1 cellular context compared by ENCODE assay signal in the genomic region with DNA sequence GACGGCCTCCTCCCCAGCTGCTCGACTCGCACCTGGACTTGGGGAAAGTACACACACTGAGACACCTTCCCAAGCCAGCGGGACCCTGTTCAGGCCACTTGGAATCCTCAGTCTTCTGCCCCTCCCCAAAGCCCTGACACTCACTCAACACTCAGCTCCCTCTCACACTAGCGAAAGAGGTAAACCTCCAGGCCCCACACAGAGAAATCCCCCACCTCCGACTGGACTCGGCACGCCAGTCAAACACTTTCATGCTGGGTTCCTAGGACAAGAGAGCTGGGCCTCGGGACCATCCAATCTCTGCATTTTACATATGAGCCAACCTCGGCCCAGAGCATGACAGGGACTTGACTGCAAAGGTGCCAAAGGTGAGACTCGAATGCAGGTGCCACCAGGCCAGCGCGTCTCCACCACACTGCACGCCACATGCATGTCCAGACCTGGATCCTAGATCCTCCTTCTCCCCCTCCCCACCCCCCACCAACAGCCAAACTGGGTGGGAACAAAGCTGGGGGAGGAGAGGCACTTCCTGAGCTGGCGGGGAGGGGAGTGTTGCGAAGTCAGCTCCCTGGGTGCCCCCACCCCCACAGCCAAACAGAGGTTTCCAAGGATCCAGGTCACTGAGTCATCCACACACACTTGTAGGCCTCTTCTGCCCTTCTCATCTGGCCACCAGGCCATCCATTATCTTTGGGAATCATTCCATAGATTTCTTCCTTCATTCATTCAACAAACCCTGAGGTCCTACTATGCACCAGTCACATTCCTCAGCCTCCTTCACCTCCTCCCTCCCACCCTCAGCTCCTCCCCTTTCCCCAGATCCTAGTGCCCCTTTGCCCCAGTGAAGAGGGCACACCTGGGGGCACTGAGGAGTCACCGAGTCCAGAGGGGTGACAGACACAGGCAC.
TF ChIP-seq lines count a peak whose summit lies in the region.

No MANE protein-coding gene starts in this region.

TF ChIP-seq in GM12878, 131 proteins besides CTCF, POLR2A, EP300 and RAD21 (continued from another document and continues in another):
- peak; percentile 19; the same call in 1 of the 2 replicates for TF ChIP-seq ZBED1 (IDR thresholded peaks at IDR 0.05; ENCODE audit: borderline replicate concordance)
- TF ChIP-seq ZNF207 (IDR thresholded peaks at IDR 0.05; ENCODE audit: borderline replicate concordance): no peak
- no peak for TF ChIP-seq ATF7 (IDR thresholded peaks at IDR 0.05; ENCODE audit: low read depth)
- no peak for TF ChIP-seq TCF7 (IDR thresholded peaks at IDR 0.05; ENCODE audit: borderline replicate concordance)
- TF ChIP-seq, protein P1, sequence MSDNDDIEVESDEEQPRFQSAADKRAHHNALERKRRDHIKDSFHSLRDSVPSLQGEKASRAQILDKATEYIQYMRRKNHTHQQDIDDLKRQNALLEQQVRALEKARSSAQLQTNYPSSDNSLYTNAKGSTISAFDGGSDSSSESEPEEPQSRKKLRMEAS (IDR thresholded peaks at IDR 0.05; ENCODE audit: low read depth, low read length): no peak
- TF ChIP-seq, protein P2, sequence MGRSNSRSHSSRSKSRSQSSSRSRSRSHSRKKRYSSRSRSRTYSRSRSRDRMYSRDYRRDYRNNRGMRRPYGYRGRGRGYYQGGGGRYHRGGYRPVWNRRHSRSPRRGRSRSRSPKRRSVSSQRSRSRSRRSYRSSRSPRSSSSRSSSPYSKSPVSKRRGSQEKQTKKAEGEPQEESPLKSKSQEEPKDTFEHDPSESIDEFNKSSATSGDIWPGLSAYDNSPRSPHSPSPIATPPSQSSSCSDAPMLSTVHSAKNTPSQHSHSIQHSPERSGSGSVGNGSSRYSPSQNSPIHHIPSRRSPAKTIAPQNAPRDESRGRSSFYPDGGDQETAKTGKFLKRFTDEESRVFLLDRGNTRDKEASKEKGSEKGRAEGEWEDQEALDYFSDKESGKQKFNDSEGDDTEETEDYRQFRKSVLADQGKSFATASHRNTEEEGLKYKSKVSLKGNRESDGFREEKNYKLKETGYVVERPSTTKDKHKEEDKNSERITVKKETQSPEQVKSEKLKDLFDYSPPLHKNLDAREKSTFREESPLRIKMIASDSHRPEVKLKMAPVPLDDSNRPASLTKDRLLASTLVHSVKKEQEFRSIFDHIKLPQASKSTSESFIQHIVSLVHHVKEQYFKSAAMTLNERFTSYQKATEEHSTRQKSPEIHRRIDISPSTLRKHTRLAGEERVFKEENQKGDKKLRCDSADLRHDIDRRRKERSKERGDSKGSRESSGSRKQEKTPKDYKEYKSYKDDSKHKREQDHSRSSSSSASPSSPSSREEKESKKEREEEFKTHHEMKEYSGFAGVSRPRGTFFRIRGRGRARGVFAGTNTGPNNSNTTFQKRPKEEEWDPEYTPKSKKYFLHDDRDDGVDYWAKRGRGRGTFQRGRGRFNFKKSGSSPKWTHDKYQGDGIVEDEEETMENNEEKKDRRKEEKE (IDR thresholded peaks at IDR 0.05): no peak
- peak in 1 of 2 experiments; percentile 69; a peak in 2 of 3 replicates for TF ChIP-seq EGR1 (IDR thresholded peaks at IDR 0.05; ENCODE audit: borderline replicate concordance in 1 of 2, low read depth in 2 of 2, low read length in 2 of 2)
- TF ChIP-seq, protein P3, sequence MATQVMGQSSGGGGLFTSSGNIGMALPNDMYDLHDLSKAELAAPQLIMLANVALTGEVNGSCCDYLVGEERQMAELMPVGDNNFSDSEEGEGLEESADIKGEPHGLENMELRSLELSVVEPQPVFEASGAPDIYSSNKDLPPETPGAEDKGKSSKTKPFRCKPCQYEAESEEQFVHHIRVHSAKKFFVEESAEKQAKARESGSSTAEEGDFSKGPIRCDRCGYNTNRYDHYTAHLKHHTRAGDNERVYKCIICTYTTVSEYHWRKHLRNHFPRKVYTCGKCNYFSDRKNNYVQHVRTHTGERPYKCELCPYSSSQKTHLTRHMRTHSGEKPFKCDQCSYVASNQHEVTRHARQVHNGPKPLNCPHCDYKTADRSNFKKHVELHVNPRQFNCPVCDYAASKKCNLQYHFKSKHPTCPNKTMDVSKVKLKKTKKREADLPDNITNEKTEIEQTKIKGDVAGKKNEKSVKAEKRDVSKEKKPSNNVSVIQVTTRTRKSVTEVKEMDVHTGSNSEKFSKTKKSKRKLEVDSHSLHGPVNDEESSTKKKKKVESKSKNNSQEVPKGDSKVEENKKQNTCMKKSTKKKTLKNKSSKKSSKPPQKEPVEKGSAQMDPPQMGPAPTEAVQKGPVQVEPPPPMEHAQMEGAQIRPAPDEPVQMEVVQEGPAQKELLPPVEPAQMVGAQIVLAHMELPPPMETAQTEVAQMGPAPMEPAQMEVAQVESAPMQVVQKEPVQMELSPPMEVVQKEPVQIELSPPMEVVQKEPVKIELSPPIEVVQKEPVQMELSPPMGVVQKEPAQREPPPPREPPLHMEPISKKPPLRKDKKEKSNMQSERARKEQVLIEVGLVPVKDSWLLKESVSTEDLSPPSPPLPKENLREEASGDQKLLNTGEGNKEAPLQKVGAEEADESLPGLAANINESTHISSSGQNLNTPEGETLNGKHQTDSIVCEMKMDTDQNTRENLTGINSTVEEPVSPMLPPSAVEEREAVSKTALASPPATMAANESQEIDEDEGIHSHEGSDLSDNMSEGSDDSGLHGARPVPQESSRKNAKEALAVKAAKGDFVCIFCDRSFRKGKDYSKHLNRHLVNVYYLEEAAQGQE (IDR thresholded peaks at IDR 0.05; ENCODE audit: low read depth, low read length): no peak
- TF ChIP-seq IRF4 (IDR thresholded peaks at IDR 0.05; ENCODE audit: low read depth, low read length): no peak
- TF ChIP-seq EZH2 (IDR thresholded peaks at IDR 0.05; ENCODE audit: borderline replicate concordance, control insufficient read depth, low read depth, low read length): no peak
- TF ChIP-seq CHD2 (IDR thresholded peaks at IDR 0.05; ENCODE audit: borderline replicate concordance, low read depth, low read length): no peak
- TF ChIP-seq, protein P4, sequence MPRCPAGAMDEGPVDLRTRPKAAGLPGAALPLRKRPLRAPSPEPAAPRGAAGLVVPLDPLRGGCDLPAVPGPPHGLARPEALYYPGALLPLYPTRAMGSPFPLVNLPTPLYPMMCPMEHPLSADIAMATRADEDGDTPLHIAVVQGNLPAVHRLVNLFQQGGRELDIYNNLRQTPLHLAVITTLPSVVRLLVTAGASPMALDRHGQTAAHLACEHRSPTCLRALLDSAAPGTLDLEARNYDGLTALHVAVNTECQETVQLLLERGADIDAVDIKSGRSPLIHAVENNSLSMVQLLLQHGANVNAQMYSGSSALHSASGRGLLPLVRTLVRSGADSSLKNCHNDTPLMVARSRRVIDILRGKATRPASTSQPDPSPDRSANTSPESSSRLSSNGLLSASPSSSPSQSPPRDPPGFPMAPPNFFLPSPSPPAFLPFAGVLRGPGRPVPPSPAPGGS (IDR thresholded peaks at IDR 0.05; ENCODE audit: borderline replicate concordance, insufficient read depth, low read depth, low read length, poor library complexity, severe bottlenecking): no peak
- TF ChIP-seq, protein P5, sequence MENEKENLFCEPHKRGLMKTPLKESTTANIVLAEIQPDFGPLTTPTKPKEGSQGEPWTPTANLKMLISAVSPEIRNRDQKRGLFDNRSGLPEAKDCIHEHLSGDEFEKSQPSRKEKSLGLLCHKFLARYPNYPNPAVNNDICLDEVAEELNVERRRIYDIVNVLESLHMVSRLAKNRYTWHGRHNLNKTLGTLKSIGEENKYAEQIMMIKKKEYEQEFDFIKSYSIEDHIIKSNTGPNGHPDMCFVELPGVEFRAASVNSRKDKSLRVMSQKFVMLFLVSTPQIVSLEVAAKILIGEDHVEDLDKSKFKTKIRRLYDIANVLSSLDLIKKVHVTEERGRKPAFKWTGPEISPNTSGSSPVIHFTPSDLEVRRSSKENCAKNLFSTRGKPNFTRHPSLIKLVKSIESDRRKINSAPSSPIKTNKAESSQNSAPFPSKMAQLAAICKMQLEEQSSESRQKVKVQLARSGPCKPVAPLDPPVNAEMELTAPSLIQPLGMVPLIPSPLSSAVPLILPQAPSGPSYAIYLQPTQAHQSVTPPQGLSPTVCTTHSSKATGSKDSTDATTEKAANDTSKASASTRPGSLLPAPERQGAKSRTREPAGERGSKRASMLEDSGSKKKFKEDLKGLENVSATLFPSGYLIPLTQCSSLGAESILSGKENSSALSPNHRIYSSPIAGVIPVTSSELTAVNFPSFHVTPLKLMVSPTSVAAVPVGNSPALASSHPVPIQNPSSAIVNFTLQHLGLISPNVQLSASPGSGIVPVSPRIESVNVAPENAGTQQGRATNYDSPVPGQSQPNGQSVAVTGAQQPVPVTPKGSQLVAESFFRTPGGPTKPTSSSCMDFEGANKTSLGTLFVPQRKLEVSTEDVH (IDR thresholded peaks at IDR 0.05; ENCODE audit: low read depth, partially characterized antibody): no peak
- TF ChIP-seq, protein P6, sequence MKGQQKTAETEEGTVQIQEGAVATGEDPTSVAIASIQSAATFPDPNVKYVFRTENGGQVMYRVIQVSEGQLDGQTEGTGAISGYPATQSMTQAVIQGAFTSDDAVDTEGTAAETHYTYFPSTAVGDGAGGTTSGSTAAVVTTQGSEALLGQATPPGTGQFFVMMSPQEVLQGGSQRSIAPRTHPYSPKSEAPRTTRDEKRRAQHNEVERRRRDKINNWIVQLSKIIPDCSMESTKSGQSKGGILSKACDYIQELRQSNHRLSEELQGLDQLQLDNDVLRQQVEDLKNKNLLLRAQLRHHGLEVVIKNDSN (IDR thresholded peaks at IDR 0.05; ENCODE audit: borderline replicate concordance, extremely low read length, insufficient read depth, low read depth, low read length): no peak
- TF ChIP-seq, protein P7, sequence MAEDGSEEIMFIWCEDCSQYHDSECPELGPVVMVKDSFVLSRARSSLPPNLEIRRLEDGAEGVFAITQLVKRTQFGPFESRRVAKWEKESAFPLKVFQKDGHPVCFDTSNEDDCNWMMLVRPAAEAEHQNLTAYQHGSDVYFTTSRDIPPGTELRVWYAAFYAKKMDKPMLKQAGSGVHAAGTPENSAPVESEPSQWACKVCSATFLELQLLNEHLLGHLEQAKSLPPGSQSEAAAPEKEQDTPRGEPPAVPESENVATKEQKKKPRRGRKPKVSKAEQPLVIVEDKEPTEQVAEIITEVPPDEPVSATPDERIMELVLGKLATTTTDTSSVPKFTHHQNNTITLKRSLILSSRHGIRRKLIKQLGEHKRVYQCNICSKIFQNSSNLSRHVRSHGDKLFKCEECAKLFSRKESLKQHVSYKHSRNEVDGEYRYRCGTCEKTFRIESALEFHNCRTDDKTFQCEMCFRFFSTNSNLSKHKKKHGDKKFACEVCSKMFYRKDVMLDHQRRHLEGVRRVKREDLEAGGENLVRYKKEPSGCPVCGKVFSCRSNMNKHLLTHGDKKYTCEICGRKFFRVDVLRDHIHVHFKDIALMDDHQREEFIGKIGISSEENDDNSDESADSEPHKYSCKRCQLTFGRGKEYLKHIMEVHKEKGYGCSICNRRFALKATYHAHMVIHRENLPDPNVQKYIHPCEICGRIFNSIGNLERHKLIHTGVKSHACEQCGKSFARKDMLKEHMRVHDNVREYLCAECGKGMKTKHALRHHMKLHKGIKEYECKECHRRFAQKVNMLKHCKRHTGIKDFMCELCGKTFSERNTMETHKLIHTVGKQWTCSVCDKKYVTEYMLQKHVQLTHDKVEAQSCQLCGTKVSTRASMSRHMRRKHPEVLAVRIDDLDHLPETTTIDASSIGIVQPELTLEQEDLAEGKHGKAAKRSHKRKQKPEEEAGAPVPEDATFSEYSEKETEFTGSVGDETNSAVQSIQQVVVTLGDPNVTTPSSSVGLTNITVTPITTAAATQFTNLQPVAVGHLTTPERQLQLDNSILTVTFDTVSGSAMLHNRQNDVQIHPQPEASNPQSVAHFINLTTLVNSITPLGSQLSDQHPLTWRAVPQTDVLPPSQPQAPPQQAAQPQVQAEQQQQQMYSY (CRISPR knock-in tag; IDR thresholded peaks at IDR 0.05): no peak
- TF ChIP-seq TBL1XR1 (IDR thresholded peaks at IDR 0.05; ENCODE audit: low read depth, low read length): no peak
- no peak for TF ChIP-seq CHD4 (IDR thresholded peaks at IDR 0.05)
- TF ChIP-seq RCOR1 (conservative IDR thresholded peaks at IDR 0.05; ENCODE audit: low read depth, low read length): no peak
- no peak; the same call in 1 of the 2 replicates for TF ChIP-seq SMC3 (IDR thresholded peaks at IDR 0.05; ENCODE audit: borderline replicate concordance, low read length)
- no peak for TF ChIP-seq SP1 (IDR thresholded peaks at IDR 0.05; ENCODE audit: low read depth, low read length)
- no peak for TF ChIP-seq BMI1 (IDR thresholded peaks at IDR 0.05; ENCODE audit: borderline replicate concordance)
- no peak for TF ChIP-seq SUPT20H (IDR thresholded peaks at IDR 0.05; ENCODE audit: borderline replicate concordance, control insufficient read depth, low read depth, low read length)
- no peak for TF ChIP-seq BRCA1 (IDR thresholded peaks at IDR 0.05; ENCODE audit: low read depth, low read length)
- TF ChIP-seq, protein P8, sequence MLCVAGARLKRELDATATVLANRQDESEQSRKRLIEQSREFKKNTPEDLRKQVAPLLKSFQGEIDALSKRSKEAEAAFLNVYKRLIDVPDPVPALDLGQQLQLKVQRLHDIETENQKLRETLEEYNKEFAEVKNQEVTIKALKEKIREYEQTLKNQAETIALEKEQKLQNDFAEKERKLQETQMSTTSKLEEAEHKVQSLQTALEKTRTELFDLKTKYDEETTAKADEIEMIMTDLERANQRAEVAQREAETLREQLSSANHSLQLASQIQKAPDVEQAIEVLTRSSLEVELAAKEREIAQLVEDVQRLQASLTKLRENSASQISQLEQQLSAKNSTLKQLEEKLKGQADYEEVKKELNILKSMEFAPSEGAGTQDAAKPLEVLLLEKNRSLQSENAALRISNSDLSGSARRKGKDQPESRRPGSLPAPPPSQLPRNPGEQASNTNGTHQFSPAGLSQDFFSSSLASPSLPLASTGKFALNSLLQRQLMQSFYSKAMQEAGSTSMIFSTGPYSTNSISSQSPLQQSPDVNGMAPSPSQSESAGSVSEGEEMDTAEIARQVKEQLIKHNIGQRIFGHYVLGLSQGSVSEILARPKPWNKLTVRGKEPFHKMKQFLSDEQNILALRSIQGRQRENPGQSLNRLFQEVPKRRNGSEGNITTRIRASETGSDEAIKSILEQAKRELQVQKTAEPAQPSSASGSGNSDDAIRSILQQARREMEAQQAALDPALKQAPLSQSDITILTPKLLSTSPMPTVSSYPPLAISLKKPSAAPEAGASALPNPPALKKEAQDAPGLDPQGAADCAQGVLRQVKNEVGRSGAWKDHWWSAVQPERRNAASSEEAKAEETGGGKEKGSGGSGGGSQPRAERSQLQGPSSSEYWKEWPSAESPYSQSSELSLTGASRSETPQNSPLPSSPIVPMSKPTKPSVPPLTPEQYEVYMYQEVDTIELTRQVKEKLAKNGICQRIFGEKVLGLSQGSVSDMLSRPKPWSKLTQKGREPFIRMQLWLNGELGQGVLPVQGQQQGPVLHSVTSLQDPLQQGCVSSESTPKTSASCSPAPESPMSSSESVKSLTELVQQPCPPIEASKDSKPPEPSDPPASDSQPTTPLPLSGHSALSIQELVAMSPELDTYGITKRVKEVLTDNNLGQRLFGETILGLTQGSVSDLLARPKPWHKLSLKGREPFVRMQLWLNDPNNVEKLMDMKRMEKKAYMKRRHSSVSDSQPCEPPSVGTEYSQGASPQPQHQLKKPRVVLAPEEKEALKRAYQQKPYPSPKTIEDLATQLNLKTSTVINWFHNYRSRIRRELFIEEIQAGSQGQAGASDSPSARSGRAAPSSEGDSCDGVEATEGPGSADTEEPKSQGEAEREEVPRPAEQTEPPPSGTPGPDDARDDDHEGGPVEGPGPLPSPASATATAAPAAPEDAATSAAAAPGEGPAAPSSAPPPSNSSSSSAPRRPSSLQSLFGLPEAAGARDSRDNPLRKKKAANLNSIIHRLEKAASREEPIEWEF (IDR thresholded peaks at IDR 0.05; ENCODE audit: insufficient replicate concordance, low read depth, low read length): no peak
